ENCODE assay signal across 1 cellular context in the genomic region with DNA sequence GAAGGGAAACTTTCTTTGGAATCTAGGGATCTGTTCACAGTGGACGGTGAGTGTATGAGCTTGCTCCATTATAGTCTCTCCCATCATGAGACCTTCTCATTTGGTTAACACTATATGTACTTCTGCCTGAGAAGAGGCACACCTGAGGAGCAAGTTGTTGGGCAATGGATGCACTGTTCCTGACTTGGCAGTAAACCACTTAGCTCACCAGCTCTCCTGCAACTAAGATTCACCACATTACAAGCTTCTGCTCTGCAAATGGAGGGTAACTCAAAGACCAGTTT.
TF ChIP-seq lines count a peak whose summit lies in the region.

No MANE protein-coding gene starts in this region.

TF ChIP-seq in IMR-90, 13 proteins besides CTCF, POLR2A, EP300 and RAD21 (continued from another document):
- TF ChIP-seq, protein P1, sequence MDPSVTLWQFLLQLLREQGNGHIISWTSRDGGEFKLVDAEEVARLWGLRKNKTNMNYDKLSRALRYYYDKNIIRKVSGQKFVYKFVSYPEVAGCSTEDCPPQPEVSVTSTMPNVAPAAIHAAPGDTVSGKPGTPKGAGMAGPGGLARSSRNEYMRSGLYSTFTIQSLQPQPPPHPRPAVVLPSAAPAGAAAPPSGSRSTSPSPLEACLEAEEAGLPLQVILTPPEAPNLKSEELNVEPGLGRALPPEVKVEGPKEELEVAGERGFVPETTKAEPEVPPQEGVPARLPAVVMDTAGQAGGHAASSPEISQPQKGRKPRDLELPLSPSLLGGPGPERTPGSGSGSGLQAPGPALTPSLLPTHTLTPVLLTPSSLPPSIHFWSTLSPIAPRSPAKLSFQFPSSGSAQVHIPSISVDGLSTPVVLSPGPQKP (IDR thresholded peaks at IDR 0.05; ENCODE audit: borderline replicate concordance, low read depth, low read length), result no peak
- TF ChIP-seq MAFK (IDR thresholded peaks at IDR 0.05; ENCODE audit: low read depth, low read length) (no peak), CEBPB (IDR thresholded peaks at IDR 0.05; ENCODE audit: low read depth, low read length) (no peak), BHLHE40 (IDR thresholded peaks at IDR 0.05; ENCODE audit: low read depth, low read length) (no peak), MXI1 (IDR thresholded peaks at IDR 0.05; ENCODE audit: borderline replicate concordance, low read depth, low read length) (no peak), CHD1 (IDR thresholded peaks at IDR 0.05; ENCODE audit: low read depth, low read length) (no peak), FOS (IDR thresholded peaks at IDR 0.05; ENCODE audit: low read depth, low read length) (no peak)
- TF ChIP-seq, protein P2, sequence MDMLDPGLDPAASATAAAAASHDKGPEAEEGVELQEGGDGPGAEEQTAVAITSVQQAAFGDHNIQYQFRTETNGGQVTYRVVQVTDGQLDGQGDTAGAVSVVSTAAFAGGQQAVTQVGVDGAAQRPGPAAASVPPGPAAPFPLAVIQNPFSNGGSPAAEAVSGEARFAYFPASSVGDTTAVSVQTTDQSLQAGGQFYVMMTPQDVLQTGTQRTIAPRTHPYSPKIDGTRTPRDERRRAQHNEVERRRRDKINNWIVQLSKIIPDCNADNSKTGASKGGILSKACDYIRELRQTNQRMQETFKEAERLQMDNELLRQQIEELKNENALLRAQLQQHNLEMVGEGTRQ (IDR thresholded peaks at IDR 0.05; ENCODE audit: low read depth, low read length), result no peak
